In genomic region chr16:19523559-19524355, GRCh38 we compare ENCODE assay signal across 1 cellular context.
TF ChIP-seq lines count a peak whose summit lies in the region.

Gene CCP110, plus strand, starts transcription at chr16:19523942. Its CDS starts 3,940 bp downstream, at chr16:19527882.

TF ChIP-seq in HepG2, 621 proteins besides CTCF, POLR2A, EP300 and RAD21 (continued from another document and continues in another):
- TF ChIP-seq ZNF432 (CRISPR knock-in tag; IDR thresholded peaks at IDR 0.05; ENCODE audit: borderline replicate concordance) (no peak), ZNF83 (CRISPR knock-in tag; IDR thresholded peaks at IDR 0.05; ENCODE audit: borderline replicate concordance) (peak; percentile 94; the same call in 1 of the 2 replicates), ZNF34 (CRISPR knock-in tag; IDR thresholded peaks at IDR 0.05; ENCODE audit: borderline replicate concordance) (peak; percentile 78; the same call in 1 of the 2 replicates), GATAD2A (CRISPR knock-in tag; IDR thresholded peaks at IDR 0.05) (peak; percentile 20; the same call in 1 of the 2 replicates), THAP7 (CRISPR knock-in tag; IDR thresholded peaks at IDR 0.05) (no peak; the same call in 1 of the 2 replicates), ZFP36 (IDR thresholded peaks at IDR 0.05; ENCODE audit: borderline replicate concordance, low read depth, low read length, partially characterized antibody) (no peak), ZNF746 (CRISPR knock-in tag; IDR thresholded peaks at IDR 0.05) (no peak), AHDC1 (CRISPR knock-in tag; IDR thresholded peaks at IDR 0.05; ENCODE audit: borderline replicate concordance) (no peak), ZBTB38 (CRISPR knock-in tag; IDR thresholded peaks at IDR 0.05) (peak; percentile 66), BATF2 (CRISPR knock-in tag; IDR thresholded peaks at IDR 0.05) (peak; percentile 67; the same call in 1 of the 2 replicates), ZNF263 (CRISPR knock-in tag; IDR thresholded peaks at IDR 0.05) (0 out of 2 replicates have a peak, but pooled peaks have one; percentile 6), GTF2F1 (IDR thresholded peaks at IDR 0.05; ENCODE audit: low read length) (no peak), JUND (CRISPR knock-in tag; IDR thresholded peaks at IDR 0.05) (no peak), ZBTB34 (CRISPR knock-in tag; IDR thresholded peaks at IDR 0.05) (peak; percentile 86; the same call in 1 of the 2 replicates), SAP130 (CRISPR knock-in tag; IDR thresholded peaks at IDR 0.05; ENCODE audit: low read depth) (peak; percentile 99), CCAR2 (optimal IDR thresholded peaks at IDR 0.05; ENCODE audit: low read depth, low read length) (no peak), ZNF629 (CRISPR knock-in tag; conservative IDR thresholded peaks at IDR 0.05) (0 out of 2 replicates have a peak, but pooled peaks have one; percentile 1), ZFP82 (CRISPR knock-in tag; IDR thresholded peaks at IDR 0.05; ENCODE audit: borderline replicate concordance) (no peak), ISL2 (CRISPR knock-in tag; IDR thresholded peaks at IDR 0.05) (peak; percentile 63), NKX3-1 (CRISPR knock-in tag; IDR thresholded peaks at IDR 0.05) (no peak; the same call in 1 of the 2 replicates), ZBTB42 (CRISPR knock-in tag; IDR thresholded peaks at IDR 0.05) (peak; percentile 72; the same call in 1 of the 2 replicates), ZUFSP (CRISPR knock-in tag; IDR thresholded peaks at IDR 0.05; ENCODE audit: borderline replicate concordance) (no peak), ZNF891 (CRISPR knock-in tag; IDR thresholded peaks at IDR 0.05) (peak; percentile 91; the same call in 1 of the 2 replicates), SRSF9 (IDR thresholded peaks at IDR 0.05; ENCODE audit: borderline replicate concordance, insufficient read depth, low read depth, low read length, poor library complexity, severe bottlenecking) (no peak), ZNF605 (CRISPR knock-in tag; IDR thresholded peaks at IDR 0.05) (peak; percentile 94), NCOA1 (CRISPR knock-in tag; IDR thresholded peaks at IDR 0.05) (no peak), NFKBIZ (CRISPR knock-in tag; IDR thresholded peaks at IDR 0.05) (peak; percentile 59; the same call in 1 of the 2 replicates), KDM4B (CRISPR knock-in tag; IDR thresholded peaks at IDR 0.05) (no peak), ZBTB1 (CRISPR knock-in tag; IDR thresholded peaks at IDR 0.05; ENCODE audit: borderline replicate concordance) (no peak), MLXIP (CRISPR knock-in tag; IDR thresholded peaks at IDR 0.05; ENCODE audit: borderline replicate concordance) (no peak), ZNF18 (CRISPR knock-in tag; IDR thresholded peaks at IDR 0.05; ENCODE audit: insufficient replicate concordance) (no peak), PRDM15 (CRISPR knock-in tag; IDR thresholded peaks at IDR 0.05) (no peak), SP4 (CRISPR knock-in tag; IDR thresholded peaks at IDR 0.05) (peak; percentile 79), WIZ (CRISPR knock-in tag; IDR thresholded peaks at IDR 0.05) (0 out of 2 replicates have a peak, but pooled peaks have one; percentile 59), ZNF274 (CRISPR knock-in tag; IDR thresholded peaks at IDR 0.05) (no peak; the same call in 1 of the 2 replicates), U2AF2 (IDR thresholded peaks at IDR 0.05; ENCODE audit: low read depth, low read length) (no peak), BRF2 (CRISPR knock-in tag; IDR thresholded peaks at IDR 0.05) (no peak), XRCC5 (optimal IDR thresholded peaks at IDR 0.05; ENCODE audit: low read length) (peak; percentile 71)
